Comparison of ENCODE assay signal across 15 cellular contexts in genomic region chr2:81467096-81467495, GRCh38.
"Had no signal": no experiment of that assay in that cellular context is flagged by ENCODE, and none has a peak within 500 bp of the region (broad histone marks: within the 10 kb centered on the region; RNA-seq: fewer than 3 reads in every experiment).

No MANE protein-coding gene starts in this region.

- ATAC-seq: activated CD8-positive, alpha-beta memory T cell treated with anti-CD3 and anti-CD28 coated beads, Interleukin-2, amount 10 ng/mL, durations not matched to agents 7 days and 5 days; esophagus mucosa; heart right ventricle; T-cell had no signal

- H3K4me1 ChIP-seq: heart right ventricle, transverse colon had no signal

- DNase-seq: activated B cell treated with CpG ODN at 0.5 μM for 24 hours; activated CD4-positive, alpha-beta memory T cell treated with anti-CD3 and anti-CD28 coated beads for 36 hours; activated CD4-positive, alpha-beta T cell treated with anti-CD3 and anti-CD28 coated beads for 4 hours; activated CD8-positive, alpha-beta memory T cell treated with anti-CD3 and anti-CD28 coated beads, Interleukin-2, amount 10 ng/mL, durations not matched to agents 7 days and 5 days; activated naive CD4-positive, alpha-beta T cell treated with anti-CD3 and anti-CD28 coated beads for 36 hours; effector CD8-positive, alpha-beta T cell; occipital lobe; stimulated activated CD4-positive, alpha-beta T cell treated with anti-CD3 and anti-CD28 coated beads, Interleukin-15, amount 100 ng/mL, for 24 hours; stimulated activated CD4-positive, alpha-beta T cell treated with anti-CD3 and anti-CD28 coated beads, Interleukin-2, amount 100 ng/mL, for 48 hours; T-cell; transverse colon had no signal

- H3K36me3 ChIP-seq: heart right ventricle, transverse colon had no signal

- H3K27ac ChIP-seq: heart right ventricle, skin epidermis, transverse colon had no signal

- H3K4me3 ChIP-seq: heart right ventricle, lung, skin epidermis, transverse colon had no signal

- H3K27me3 ChIP-seq: heart right ventricle, transverse colon had no signal
